In genomic region chr19:40286235-40286530, GRCh38 we compare ENCODE assay signal across 10 cellular contexts. TPM values are rescaled to one million over a fixed set of nuclear protein-coding genes. Genes with fewer than 3 reads are reported as not detected.
DNase-seq lines count a peak whose midpoint lies in the region; ATAC-seq, FAIRE-seq and TF ChIP-seq lines count a peak whose summit lies in the region.
"Had no signal": no experiment of that assay in that cellular context is flagged by ENCODE, and none has a peak within 500 bp of the region (broad histone marks: within the 10 kb centered on the region; RNA-seq: fewer than 3 reads in every experiment).

No MANE protein-coding gene starts in this region.

- no peak for DNase-seq in HepG2 (ENCODE audit: low spot score)
- no peak for DNase-seq in right lobe of liver
- DNase-seq in adrenal gland, result no peak
- no peak for DNase-seq in vagina (ENCODE audit: extremely low spot score in 2 of 2)
- no peak for DNase-seq in NCI-H2196 treated with DMSO at 0.1 percent for 48 hours (lab: John Stamatoyannopoulos, UW; ENCODE audit: unreplicated experiment)
- no peak for DNase-seq in KG1 (lab: John Stamatoyannopoulos, UW)
- no peak for DNase-seq in islet precursor cell
- DNase-seq: stimulated activated CD4-positive, alpha-beta T cell treated with anti-CD3 and anti-CD28 coated beads, Interleukin-15, amount 100 ng/mL, for 24 hours had no signal

- peaks cover 11% of the 10 kb centered on the region for H4K20me1 ChIP-seq in HepG2 (ENCODE audit: insufficient read depth, low read length)

- H2AFZ ChIP-seq in HepG2 (ENCODE audit: low read length), result peak overlapping the region; percentile 61

- H3K4me1 ChIP-seq in HepG2 (ENCODE audit: insufficient read depth, low read length), result peaks cover 42% of the 10 kb centered on the region
- peaks cover 0 to 32% (median 12%) of the 10 kb centered on the region in 4 donors for H3K4me1 ChIP-seq in right lobe of liver
- peaks cover 26 to 46% of the 10 kb centered on the region in 2 donors for H3K4me1 ChIP-seq in adrenal gland (replicated peaks in 1 of 2)
- H3K4me1 ChIP-seq in mucosa of stomach (ENCODE audit: control insufficient read depth, insufficient read depth, low read length), result peaks cover 18% of the 10 kb centered on the region
- peaks cover 44% of the 10 kb centered on the region for H3K4me1 ChIP-seq in vagina

- H3K4me3 ChIP-seq in HepG2 (replicated peaks in 1 of 3; ENCODE audit: insufficient read depth in 1 of 3, low read depth in 2 of 3, low read length in 3 of 3), result 0 out of 6 replicates have a peak overlapping the region, but pooled peaks of 1 of the 3 experiments have one; percentile 66
- H3K4me3 ChIP-seq in right lobe of liver, result no peak overlapping the region
- no peak overlapping the region for H3K4me3 ChIP-seq in adrenal gland
- H3K4me3 ChIP-seq in mucosa of stomach (ENCODE audit: low read length), result no peak overlapping the region
- H3K4me3 ChIP-seq in vagina, result peak overlapping the region; percentile 85 to 93

- H3K27ac ChIP-seq in HepG2 (ENCODE audit: extremely low read length, insufficient read depth, low read length), result peak overlapping the region; percentile 90
- H3K27ac ChIP-seq in right lobe of liver, result no peak overlapping the region
- peak overlapping the region in 4 of 5 donors; percentile 51 to 95 (median 83) for H3K27ac ChIP-seq in adrenal gland
- H3K27ac ChIP-seq in vagina, result peak overlapping the region; percentile 98

- 67% methylated on average over 11 of the region's 11 CpGs for WGBS in HepG2 (ENCODE audit: low lambda C conversion rate)
- 83% methylated on average over 6 of the region's 11 CpGs for WGBS in right lobe of liver (ENCODE audit: insufficient coverage, low coverage, low lambda C conversion rate, missing lambda C conversion rate)
- 48 to 63% (median 58%) methylated on average over 11 of the region's 11 CpGs for WGBS in adrenal gland, 4 donors

- no peak for TF ChIP-seq EP300 in HepG2 (IDR thresholded peaks at IDR 0.05; ENCODE audit: low read depth in 2 of 2, low read length in 2 of 2)
- TF ChIP-seq EP300 in HepG2 (CRISPR knock-in tag; IDR thresholded peaks at IDR 0.05; ENCODE audit: borderline replicate concordance), result no peak

- peaks cover 5 to 7% of the 10 kb centered on the region in 2 experiments; a peak in 2 of 5 replicates for H3K36me3 ChIP-seq in HepG2 (replicated peaks in 1 of 2; ENCODE audit: control insufficient read depth in 1 of 2, insufficient read depth in 2 of 2, low read length in 2 of 2)
- H3K36me3 ChIP-seq in right lobe of liver, result no peaks in the 10 kb centered on the region
- no peaks in the 10 kb centered on the region for H3K36me3 ChIP-seq in adrenal gland (replicated peaks in 1 of 2)
- H3K36me3 ChIP-seq in mucosa of stomach (ENCODE audit: control insufficient read depth, insufficient read depth, low read length), result no peaks in the 10 kb centered on the region
- H3K36me3 ChIP-seq in vagina, result no peaks in the 10 kb centered on the region

- H3K9me3 ChIP-seq in HepG2 (ENCODE audit: low read length) (no peaks in the 10 kb centered on the region), right lobe of liver (no peaks in the 10 kb centered on the region), adrenal gland (replicated peaks in 1 of 3) (no peaks in the 10 kb centered on the region), mucosa of stomach (ENCODE audit: control insufficient read depth, low read length) (no peaks in the 10 kb centered on the region), vagina (no peaks in the 10 kb centered on the region)

- CTCF ChIA-PET in HepG2 (lab: Yijun Ruan, JAX; ENCODE audit: low intra/inter-chr PET ratio, low total read pairs), result no interaction called here

- TF ChIP-seq POLR2A in HepG2 (IDR thresholded peaks at IDR 0.05; ENCODE audit: insufficient read depth in 1 of 2, low read depth in 2 of 2, low read length in 2 of 2) (no peak), right lobe of liver (IDR thresholded peaks at IDR 0.05) (no peak), adrenal gland (IDR thresholded peaks at IDR 0.05) (no peak), vagina (IDR thresholded peaks at IDR 0.05) (no peak)

- H3K79me2 ChIP-seq in HepG2 (ENCODE audit: insufficient read depth, low read length), result peaks cover 35% of the 10 kb centered on the region

- H3K9ac ChIP-seq in HepG2 (ENCODE audit: insufficient read depth, low read depth, low read length) (peak overlapping the region; percentile 87), mucosa of stomach (ENCODE audit: low read length) (peak overlapping the region; percentile 87)

- POLR2A ChIA-PET in HepG2 (lab: Yijun Ruan, JAX), result interaction anchor here (1.0 to 1.6 kb wide), 2 partner anchors 54 to 62 kb away, joined by 3 to 7 read pairs; partner anchors contain the start of genes C19orf47 and PLD3

- no peak for FAIRE-seq in HepG2 (lab: Jason Lieb, UNC)

- ATAC-seq in HepG2 (no peak), right lobe of liver (no peak)

- no peak for TF ChIP-seq RAD21 in HepG2 (CRISPR knock-in tag; IDR thresholded peaks at IDR 0.05)

- in situ Hi-C loops in HepG2 (cut with HindIII; ENCODE audit: extremely low pct_ligation_motif_present, low pct_unique_long_range_greater_than_20kb), result no loop called here

- intact Hi-C loops in HepG2 (cut with micrococcal nuclease; ENCODE audit: unreplicated experiment) (no loop called here), right lobe of liver (cut with DNase I) (no loop called here), adrenal gland (cut with DNase I) (no loop called here), vagina (cut with DNase I) (no loop called here)

- H3K27me3 ChIP-seq in HepG2 (ENCODE audit: control insufficient read depth in 1 of 2, insufficient read depth in 2 of 2, low read length in 2 of 2), result no peaks in the 10 kb centered on the region; a peak in 1 of 5 replicates
- H3K27me3 ChIP-seq in right lobe of liver, result no peaks in the 10 kb centered on the region
- H3K27me3 ChIP-seq in adrenal gland, result no peaks in the 10 kb centered on the region
- no peaks in the 10 kb centered on the region for H3K27me3 ChIP-seq in mucosa of stomach (ENCODE audit: control insufficient read depth, insufficient read depth, low read length)
- H3K27me3 ChIP-seq in vagina, result no peaks in the 10 kb centered on the region

- H3K4me2 ChIP-seq in HepG2 (ENCODE audit: low read depth, low read length), result peak overlapping the region; percentile 87

- no TSS peak for BruUV-seq in HepG2 (replicated peaks; lab: Mats Ljungman, UMichigan)

- no peak for TF ChIP-seq CTCF in HepG2 (CRISPR knock-in tag; IDR thresholded peaks at IDR 0.05)
- TF ChIP-seq CTCF in right lobe of liver (IDR thresholded peaks at IDR 0.05), result no peak
- no peak for TF ChIP-seq CTCF in adrenal gland (IDR thresholded peaks at IDR 0.05)
- no peak for TF ChIP-seq CTCF in vagina (IDR thresholded peaks at IDR 0.05)

RNA-seq across cellular contexts. Expression of gene AKT2, which starts 1.0 kb away (rescaled TPM):
- total RNA-seq in HepG2 (2016; rRNA removed; fragmentation: Illumina TruSeq; extraction: Trizol), result 82.1 and 82.7 TPM in 2 replicates
- total RNA-seq in HepG2 (2016; cell fraction: cytosol; rRNA removed; fragmentation: Illumina TruSeq; extraction: Trizol; ENCODE audit: low read depth), result 42.1 and 44.9 TPM in 2 replicates
- total RNA-seq in HepG2 (2016; cell fraction: insoluble cytoplasmic fraction; rRNA removed; fragmentation: Illumina TruSeq; extraction: Trizol), result 70.8 and 81.6 TPM in 2 replicates
- 96.0 and 104 TPM in 2 replicates for total RNA-seq in HepG2 (2016; cell fraction: membrane; rRNA removed; fragmentation: Illumina TruSeq; extraction: Trizol)
- total RNA-seq in HepG2 (2016; cell fraction: nucleus; rRNA removed; fragmentation: Illumina TruSeq; extraction: Trizol), result 55.8 and 67.9 TPM in 2 replicates
- 173 and 182 TPM in 2 replicates for polyA plus RNA-seq in HepG2 (2011; rRNA removed)
- polyA plus RNA-seq in HepG2 (2011; cell fraction: cytosol; rRNA removed), result 88.4 and 94.7 TPM in 2 replicates
- polyA plus RNA-seq in HepG2 (2011; cell fraction: nucleus; rRNA removed), result 432 and 533 TPM in 2 replicates
- 72.7 and 74.6 TPM in 2 replicates for polyA plus RNA-seq in HepG2 (2012)
- 39.5 and 46.3 TPM in 2 replicates for polyA plus RNA-seq in HepG2 (2016; cell fraction: cytosol; fragmentation: Illumina TruSeq; extraction: Trizol; ENCODE audit: low read depth)
- 92.6 and 106 TPM in 2 replicates for polyA plus RNA-seq in HepG2 (2016; cell fraction: insoluble cytoplasmic fraction; fragmentation: Illumina TruSeq; extraction: Trizol; ENCODE audit: low read depth)
- 95.0 and 114 TPM in 2 replicates for polyA plus RNA-seq in HepG2 (2016; cell fraction: membrane; fragmentation: Illumina TruSeq; extraction: Trizol; ENCODE audit: low read depth)
- polyA plus RNA-seq in HepG2 (2016; cell fraction: nucleus; fragmentation: Illumina TruSeq; extraction: Trizol; ENCODE audit: insufficient read depth, low read depth), result 169 and 178 TPM in 2 replicates
- 115 and 187 TPM in 2 replicates for polyA minus RNA-seq in HepG2 (2011; rRNA and poly(A)+ RNA removed; ENCODE audit: low replicate concordance)
- polyA minus RNA-seq in HepG2 (2011; cell fraction: cytosol; rRNA and poly(A)+ RNA removed), result 55.0 and 56.5 TPM in 2 replicates
- 77.1 and 89.5 TPM in 2 replicates for polyA minus RNA-seq in HepG2 (2011; cell fraction: nucleus; rRNA and poly(A)+ RNA removed)
- 100 to 1,000 TPM in 3 of 6 experiments, 10 to 100 TPM in 3; 83.2 to 132 (median 107) TPM for total RNA-seq in right lobe of liver
- 100 to 1,000 TPM in 5 of 8 donors, 10 to 100 TPM in 3; 49.2 to 195 (median 128) TPM for total RNA-seq in adrenal gland
- 100 to 1,000 TPM in 2 of 3 donors, 10 to 100 TPM in 1; 72.9 to 123 (median 107) TPM for polyA plus RNA-seq in adrenal gland
- total RNA-seq in vagina, result 105 TPM

RNA-seq across cellular contexts. Expression of gene CCNP, which starts 59.7 kb away (rescaled TPM):
- total RNA-seq in HepG2 (2016; rRNA removed; fragmentation: Illumina TruSeq; extraction: Trizol) (0.66 and 1.1 TPM in 2 replicates), right lobe of liver (1 to 10 TPM; 1.5 to 8.7 (median 3.9) TPM), adrenal gland (1 to 10 TPM in 4 of 8 donors, under 1 TPM in 1, not detected in 3; 0.27 to 3.0 (median 1.3) TPM), vagina (not detected)
- 0.20 and 0.35 TPM in 2 replicates for total RNA-seq in HepG2 (2016; cell fraction: cytosol; rRNA removed; fragmentation: Illumina TruSeq; extraction: Trizol; ENCODE audit: low read depth)
- total RNA-seq in HepG2 (2016; cell fraction: insoluble cytoplasmic fraction; rRNA removed; fragmentation: Illumina TruSeq; extraction: Trizol), result 0.85 and 1.1 TPM in 2 replicates
- total RNA-seq in HepG2 (2016; cell fraction: membrane; rRNA removed; fragmentation: Illumina TruSeq; extraction: Trizol), result 0.74 and 0.79 TPM in 2 replicates
- 0.69 and 0.96 TPM in 2 replicates for total RNA-seq in HepG2 (2016; cell fraction: nucleus; rRNA removed; fragmentation: Illumina TruSeq; extraction: Trizol)
- polyA plus RNA-seq in HepG2 (2011; rRNA removed) (1.8 and 2.8 TPM in 2 replicates), adrenal gland (1 to 10 TPM in 1 of 3 donors, under 1 TPM in 1, not detected in 1; 0.72 to 1.0 TPM)
- 1.7 and 2.0 TPM in 2 replicates for polyA plus RNA-seq in HepG2 (2011; cell fraction: cytosol; rRNA removed)
- 7.9 and 8.4 TPM in 2 replicates for polyA plus RNA-seq in HepG2 (2011; cell fraction: nucleus; rRNA removed)
- polyA plus RNA-seq in HepG2 (2012), result 2.0 and 2.9 TPM in 2 replicates
- polyA plus RNA-seq in HepG2 (2016; cell fraction: cytosol; fragmentation: Illumina TruSeq; extraction: Trizol; ENCODE audit: low read depth), result 0.25 and 0.58 TPM in 2 replicates
- polyA plus RNA-seq in HepG2 (2016; cell fraction: insoluble cytoplasmic fraction; fragmentation: Illumina TruSeq; extraction: Trizol; ENCODE audit: low read depth), result 1.0 and 1.2 TPM in 2 replicates
- polyA plus RNA-seq in HepG2 (2016; cell fraction: membrane; fragmentation: Illumina TruSeq; extraction: Trizol; ENCODE audit: low read depth), result 0.49 and 0.52 TPM in 2 replicates
- polyA plus RNA-seq in HepG2 (2016; cell fraction: nucleus; fragmentation: Illumina TruSeq; extraction: Trizol; ENCODE audit: insufficient read depth, low read depth), result 2.3 and 2.8 TPM in 2 replicates
- polyA minus RNA-seq in HepG2 (2011; rRNA and poly(A)+ RNA removed; ENCODE audit: low replicate concordance), result 0.07 and 2.4 TPM in 2 replicates
- polyA minus RNA-seq in HepG2 (2011; cell fraction: cytosol; rRNA and poly(A)+ RNA removed), result 0.79 and 1.1 TPM in 2 replicates
- polyA minus RNA-seq in HepG2 (2011; cell fraction: nucleus; rRNA and poly(A)+ RNA removed), result 0.90 and 1.2 TPM in 2 replicates
- total RNA-seq: M059J had no signal

Comparison
In these comparisons a context has a peak if more than half of its experiments do, and no peak if none do; other contexts are left out.
1. H3K27ac ChIP-seq: peak in HepG2 (single experiment), adrenal gland (4 of 5) and vagina (single experiment); none in right lobe of liver (0 of 3).
2. H3K4me3 ChIP-seq: peak in vagina (2 of 2); none in right lobe of liver (0 of 3), adrenal gland (0 of 4) and mucosa of stomach (single experiment).